ENCODE assay signal across 18 cellular contexts in the genomic region with DNA sequence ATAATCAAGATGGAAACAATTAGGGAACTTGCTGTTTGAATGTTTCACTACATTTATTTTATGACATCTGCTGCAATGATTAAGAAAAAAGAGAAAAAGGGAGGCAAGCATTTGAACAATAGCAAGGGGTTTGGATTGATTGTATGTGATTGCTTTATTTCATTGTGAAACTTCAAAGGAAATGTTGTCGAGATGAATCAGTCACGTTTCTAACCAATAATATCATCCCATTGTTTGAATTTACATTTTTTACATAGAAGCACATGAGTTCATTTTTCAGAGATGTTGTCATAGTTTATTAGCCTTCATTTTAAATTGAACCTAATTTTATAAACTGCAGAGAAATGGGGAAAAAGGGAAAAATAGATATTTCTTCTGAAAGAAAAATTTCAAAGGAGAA.
DNase-seq lines count a peak whose midpoint lies in the region.
"Had no signal": no experiment of that assay in that cellular context is flagged by ENCODE, and none has a peak within 500 bp of the region (broad histone marks: within the 10 kb centered on the region; RNA-seq: fewer than 3 reads in every experiment).

No MANE protein-coding gene starts in this region.

- no peak overlapping the region for H3K9ac ChIP-seq in adipocyte (ENCODE audit: low read length)
- H3K9ac ChIP-seq: SK-N-SH had no signal

- H3K9me3 ChIP-seq in adipocyte (ENCODE audit: control insufficient read depth, low read length): peaks cover 21% of the 10 kb centered on the region
- H3K9me3 ChIP-seq: SK-N-SH had no signal

- no peak overlapping the region for H3K4me3 ChIP-seq in adipocyte (ENCODE audit: low read length)
- H3K4me3 ChIP-seq: GM12878 had no signal

- DNase-seq in EL (peak; percentile 31), adipocyte (ENCODE audit: low read depth) (peak; percentile 40), fibroblast of the conjunctiva (ENCODE audit: low read depth) (peak; percentile 8), MV-4-11 (lab: John Stamatoyannopoulos, UW) (no peak), islet precursor cell (no peak), NCI-H1417 treated with DMSO at 0.1 percent for 48 hours (lab: John Stamatoyannopoulos, UW) (no peak)
- DNase-seq in stimulated activated CD4-positive, alpha-beta T cell treated with anti-CD3 and anti-CD28 coated beads, Interleukin-12 subunit alpha, Interleukin-12 subunit beta, amount 100 ng/mL, for 4 hours: no peak
- DNase-seq: CD4-positive, CD25-positive, alpha-beta regulatory T cell; GDM1; HCEC 1CT; NCI-H1105; NCI-H146; NCI-H1930; NCI-H2107; NCI-H524; NCI-H748 treated with DMSO at 0.1 percent for 48 hours; SK-N-SH had no signal

- H3K4me1 ChIP-seq in adipocyte (ENCODE audit: control insufficient read depth, insufficient read depth, low read length): no peaks in the 10 kb centered on the region

- no peaks in the 10 kb centered on the region for H3K27me3 ChIP-seq in adipocyte (replicated peaks; ENCODE audit: control insufficient read depth, insufficient read depth, low read length)

- no peaks in the 10 kb centered on the region for H3K36me3 ChIP-seq in adipocyte (ENCODE audit: control insufficient read depth, insufficient read depth, low read length, severe bottlenecking)

Comparison
In these comparisons a context has a peak if more than half of its experiments do, and no peak if none do; other contexts are left out.
1. DNase-seq: peak in EL (single experiment), adipocyte (single experiment) and fibroblast of the conjunctiva (single experiment); none in MV-4-11 (single experiment), islet precursor cell (single experiment), stimulated activated CD4-positive, alpha-beta T cell treated with anti-CD3 and anti-CD28 coated beads, Interleukin-12 subunit alpha, Interleukin-12 subunit beta, amount 100 ng/mL, for 4 hours (single experiment) and NCI-H1417 treated with DMSO at 0.1 percent for 48 hours (single experiment).